Comparison of ENCODE assay signal across 12 cellular contexts in the genomic region with DNA sequence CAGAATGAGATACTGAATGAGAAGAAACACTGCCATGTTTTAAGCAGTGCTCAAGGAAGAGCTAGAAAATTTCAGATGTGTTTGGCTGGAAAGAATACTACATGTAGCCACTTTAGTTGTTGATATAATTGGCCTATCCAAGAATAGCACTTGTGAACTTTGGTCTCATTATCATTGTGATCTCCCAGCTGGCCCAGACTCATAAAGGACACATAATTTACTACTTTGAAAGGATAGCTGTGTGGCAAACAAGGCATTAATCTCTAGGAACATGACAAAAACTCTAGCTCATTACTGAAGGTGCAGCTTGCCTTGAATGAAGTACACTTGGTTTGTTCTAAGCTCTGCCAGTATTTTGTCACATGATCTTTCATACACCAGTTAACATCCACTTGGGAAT.
DNase-seq lines count a peak whose midpoint lies in the region; ATAC-seq and TF ChIP-seq lines count a peak whose summit lies in the region.
"Had no signal": no experiment of that assay in that cellular context is flagged by ENCODE, and none has a peak within 500 bp of the region (broad histone marks: within the 10 kb centered on the region; RNA-seq: fewer than 3 reads in every experiment).

No MANE protein-coding gene starts in this region.

- no peak overlapping the region for H3K27ac ChIP-seq in HEK293 (ENCODE audit: extremely low read depth, low read depth, low read length)
- H3K27ac ChIP-seq: ovary had no signal

- no peak for ATAC-seq in WTC11

- H3K36me3 Mint-ChIP-seq in WTC11, result no peaks in the 10 kb centered on the region; the same call in 1 of the 2 replicates

- no peak overlapping the region for H3K27ac Mint-ChIP-seq in WTC11
- H3K27ac Mint-ChIP-seq: activated CD4-positive, alpha-beta memory T cell treated with anti-CD3 and anti-CD28 coated beads, Interleukin-2, amount 10 ng/mL, durations not matched to agents 7 days and 5 days; stimulated activated naive CD8-positive, alpha-beta T cell treated with anti-CD3 and anti-CD28 coated beads, Interleukin-15, Interleukin-2, amounts not matched to agents 100 ng/mL and 50 ng/mL, for 24 hours had no signal

- H3K4me3 Mint-ChIP-seq in WTC11, result no peak overlapping the region
- H3K4me3 Mint-ChIP-seq: activated CD4-positive, alpha-beta memory T cell treated with anti-CD3 and anti-CD28 coated beads, Interleukin-2, amount 10 ng/mL, durations not matched to agents 7 days and 5 days; stimulated activated naive CD8-positive, alpha-beta T cell treated with anti-CD3 and anti-CD28 coated beads, Interleukin-15, Interleukin-2, amounts not matched to agents 100 ng/mL and 50 ng/mL, for 24 hours had no signal

- peaks cover 15% of the 10 kb centered on the region for H3K9me3 Mint-ChIP-seq in WTC11
- H3K9me3 Mint-ChIP-seq: stimulated activated naive CD8-positive, alpha-beta T cell treated with anti-CD3 and anti-CD28 coated beads, Interleukin-15, Interleukin-2, amounts not matched to agents 100 ng/mL and 50 ng/mL, for 24 hours had no signal

- H3K27me3 Mint-ChIP-seq in WTC11 (ENCODE audit: low read depth), result peaks cover 8% of the 10 kb centered on the region; the same call in 1 of the 2 replicates
- H3K27me3 Mint-ChIP-seq: activated CD4-positive, alpha-beta memory T cell treated with anti-CD3 and anti-CD28 coated beads, Interleukin-2, amount 10 ng/mL, durations not matched to agents 7 days and 5 days; stimulated activated naive CD8-positive, alpha-beta T cell treated with anti-CD3 and anti-CD28 coated beads, Interleukin-15, Interleukin-2, amounts not matched to agents 100 ng/mL and 50 ng/mL, for 24 hours had no signal

- POLR2A ChIA-PET in HEK293 (lab: Yijun Ruan, JAX), result no interaction called here
- POLR2A ChIA-PET in WTC11 (lab: Charles Lee), result no interaction called here

- no peaks in the 10 kb centered on the region for H3K9me3 ChIP-seq in HEK293 (ENCODE audit: control insufficient read depth, insufficient read depth, low read depth, low read length)
- H3K9me3 ChIP-seq: BE2C, ovary had no signal

- no peaks in the 10 kb centered on the region for H3K36me3 ChIP-seq in HEK293 (ENCODE audit: control insufficient read depth in 2 of 2, insufficient read depth in 1 of 2, low read length in 2 of 2)
- H3K36me3 ChIP-seq: BE2C, ovary had no signal

- H3K4me1 Mint-ChIP-seq in WTC11, result peaks cover 16% of the 10 kb centered on the region
- H3K4me1 Mint-ChIP-seq: activated CD4-positive, alpha-beta memory T cell treated with anti-CD3 and anti-CD28 coated beads, Interleukin-2, amount 10 ng/mL, durations not matched to agents 7 days and 5 days had no signal

- H3K4me1 ChIP-seq in HEK293 (ENCODE audit: control insufficient read depth, insufficient read depth, low read length), result no peaks in the 10 kb centered on the region

- TF ChIP-seq CTCF in HEK293 (tag by site-specific recombination; IDR thresholded peaks at IDR 0.05) (no peak), WTC11 (IDR thresholded peaks at IDR 0.05) (no peak)

- DNase-seq in NCI-H1436 (lab: John Stamatoyannopoulos, UW) (peak; percentile 61), NCI-H774 (lab: John Stamatoyannopoulos, UW) (peak; percentile 60), myocyte (ENCODE audit: low read depth) (peak; percentile 23), WTC11 (ENCODE audit: low spot score) (no peak), RPMI8226 (no peak), ecto neural progenitor cell (ENCODE audit: low spot score) (no peak)
- DNase-seq: activated CD4-positive, alpha-beta memory T cell treated with anti-CD3 and anti-CD28 coated beads, Interleukin-2, amount 10 ng/mL, durations not matched to agents 7 days and 5 days; amygdala; BE2C; ovary had no signal

- CTCF ChIA-PET in HEK293 (lab: Yijun Ruan, JAX), result interaction anchor here (0.7 kb wide), 1 partner anchor 196 kb away, joined by 4 read pairs; no protein-coding TSS in a partner anchor
- CTCF ChIA-PET in WTC11 (lab: Charles Lee), result no interaction called here

- H3K4me3 ChIP-seq in HEK293 (ENCODE audit: low read depth, low read length), result no peak overlapping the region
- H3K4me3 ChIP-seq: ovary had no signal

TF ChIP-seq in HEK293, 187 proteins besides CTCF, POLR2A, EP300 and RAD21 (continues in another document):
- TF ChIP-seq OSR2 (tag by site-specific recombination; IDR thresholded peaks at IDR 0.05), result 0 out of 2 replicates have a peak, but pooled peaks have one; percentile 19
- TF ChIP-seq, protein P1, sequence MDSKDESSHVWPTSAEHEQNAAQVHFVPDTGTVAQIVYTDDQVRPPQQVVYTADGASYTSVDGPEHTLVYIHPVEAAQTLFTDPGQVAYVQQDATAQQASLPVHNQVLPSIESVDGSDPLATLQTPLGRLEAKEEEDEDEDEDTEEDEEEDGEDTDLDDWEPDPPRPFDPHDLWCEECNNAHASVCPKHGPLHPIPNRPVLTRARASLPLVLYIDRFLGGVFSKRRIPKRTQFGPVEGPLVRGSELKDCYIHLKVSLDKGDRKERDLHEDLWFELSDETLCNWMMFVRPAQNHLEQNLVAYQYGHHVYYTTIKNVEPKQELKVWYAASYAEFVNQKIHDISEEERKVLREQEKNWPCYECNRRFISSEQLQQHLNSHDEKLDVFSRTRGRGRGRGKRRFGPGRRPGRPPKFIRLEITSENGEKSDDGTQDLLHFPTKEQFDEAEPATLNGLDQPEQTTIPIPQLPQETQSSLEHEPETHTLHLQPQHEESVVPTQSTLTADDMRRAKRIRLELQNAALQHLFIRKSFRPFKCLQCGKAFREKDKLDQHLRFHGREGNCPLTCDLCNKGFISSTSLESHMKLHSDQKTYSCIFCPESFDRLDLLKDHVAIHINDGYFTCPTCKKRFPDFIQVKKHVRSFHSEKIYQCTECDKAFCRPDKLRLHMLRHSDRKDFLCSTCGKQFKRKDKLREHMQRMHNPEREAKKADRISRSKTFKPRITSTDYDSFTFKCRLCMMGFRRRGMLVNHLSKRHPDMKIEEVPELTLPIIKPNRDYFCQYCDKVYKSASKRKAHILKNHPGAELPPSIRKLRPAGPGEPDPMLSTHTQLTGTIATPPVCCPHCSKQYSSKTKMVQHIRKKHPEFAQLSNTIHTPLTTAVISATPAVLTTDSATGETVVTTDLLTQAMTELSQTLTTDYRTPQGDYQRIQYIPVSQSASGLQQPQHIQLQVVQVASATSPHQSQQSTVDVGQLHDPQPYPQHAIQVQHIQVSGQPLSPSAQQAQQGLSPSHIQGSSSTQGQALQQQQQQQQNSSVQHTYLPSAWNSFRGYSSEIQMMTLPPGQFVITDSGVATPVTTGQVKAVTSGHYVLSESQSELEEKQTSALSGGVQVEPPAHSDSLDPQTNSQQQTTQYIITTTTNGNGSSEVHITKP (tag by site-specific recombination; IDR thresholded peaks at IDR 0.05), result peak; percentile 70
- TF ChIP-seq, protein P2, sequence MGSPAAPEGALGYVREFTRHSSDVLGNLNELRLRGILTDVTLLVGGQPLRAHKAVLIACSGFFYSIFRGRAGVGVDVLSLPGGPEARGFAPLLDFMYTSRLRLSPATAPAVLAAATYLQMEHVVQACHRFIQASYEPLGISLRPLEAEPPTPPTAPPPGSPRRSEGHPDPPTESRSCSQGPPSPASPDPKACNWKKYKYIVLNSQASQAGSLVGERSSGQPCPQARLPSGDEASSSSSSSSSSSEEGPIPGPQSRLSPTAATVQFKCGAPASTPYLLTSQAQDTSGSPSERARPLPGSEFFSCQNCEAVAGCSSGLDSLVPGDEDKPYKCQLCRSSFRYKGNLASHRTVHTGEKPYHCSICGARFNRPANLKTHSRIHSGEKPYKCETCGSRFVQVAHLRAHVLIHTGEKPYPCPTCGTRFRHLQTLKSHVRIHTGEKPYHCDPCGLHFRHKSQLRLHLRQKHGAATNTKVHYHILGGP (tag by site-specific recombination; IDR thresholded peaks at IDR 0.05), result peak; percentile 74; the same call in 1 of the 2 replicates

TF ChIP-seq in WTC11, 78 proteins besides CTCF, POLR2A, EP300 and RAD21 (continues in another document):
- TF ChIP-seq, protein P3, sequence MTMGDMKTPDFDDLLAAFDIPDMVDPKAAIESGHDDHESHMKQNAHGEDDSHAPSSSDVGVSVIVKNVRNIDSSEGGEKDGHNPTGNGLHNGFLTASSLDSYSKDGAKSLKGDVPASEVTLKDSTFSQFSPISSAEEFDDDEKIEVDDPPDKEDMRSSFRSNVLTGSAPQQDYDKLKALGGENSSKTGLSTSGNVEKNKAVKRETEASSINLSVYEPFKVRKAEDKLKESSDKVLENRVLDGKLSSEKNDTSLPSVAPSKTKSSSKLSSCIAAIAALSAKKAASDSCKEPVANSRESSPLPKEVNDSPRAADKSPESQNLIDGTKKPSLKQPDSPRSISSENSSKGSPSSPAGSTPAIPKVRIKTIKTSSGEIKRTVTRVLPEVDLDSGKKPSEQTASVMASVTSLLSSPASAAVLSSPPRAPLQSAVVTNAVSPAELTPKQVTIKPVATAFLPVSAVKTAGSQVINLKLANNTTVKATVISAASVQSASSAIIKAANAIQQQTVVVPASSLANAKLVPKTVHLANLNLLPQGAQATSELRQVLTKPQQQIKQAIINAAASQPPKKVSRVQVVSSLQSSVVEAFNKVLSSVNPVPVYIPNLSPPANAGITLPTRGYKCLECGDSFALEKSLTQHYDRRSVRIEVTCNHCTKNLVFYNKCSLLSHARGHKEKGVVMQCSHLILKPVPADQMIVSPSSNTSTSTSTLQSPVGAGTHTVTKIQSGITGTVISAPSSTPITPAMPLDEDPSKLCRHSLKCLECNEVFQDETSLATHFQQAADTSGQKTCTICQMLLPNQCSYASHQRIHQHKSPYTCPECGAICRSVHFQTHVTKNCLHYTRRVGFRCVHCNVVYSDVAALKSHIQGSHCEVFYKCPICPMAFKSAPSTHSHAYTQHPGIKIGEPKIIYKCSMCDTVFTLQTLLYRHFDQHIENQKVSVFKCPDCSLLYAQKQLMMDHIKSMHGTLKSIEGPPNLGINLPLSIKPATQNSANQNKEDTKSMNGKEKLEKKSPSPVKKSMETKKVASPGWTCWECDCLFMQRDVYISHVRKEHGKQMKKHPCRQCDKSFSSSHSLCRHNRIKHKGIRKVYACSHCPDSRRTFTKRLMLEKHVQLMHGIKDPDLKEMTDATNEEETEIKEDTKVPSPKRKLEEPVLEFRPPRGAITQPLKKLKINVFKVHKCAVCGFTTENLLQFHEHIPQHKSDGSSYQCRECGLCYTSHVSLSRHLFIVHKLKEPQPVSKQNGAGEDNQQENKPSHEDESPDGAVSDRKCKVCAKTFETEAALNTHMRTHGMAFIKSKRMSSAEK (CRISPR knock-in tag; IDR thresholded peaks at IDR 0.05; ENCODE audit: borderline replicate concordance), result no peak
- TF ChIP-seq OVOL2 (CRISPR knock-in tag; IDR thresholded peaks at IDR 0.05; ENCODE audit: borderline replicate concordance) (no peak), GRHL2 (CRISPR knock-in tag; IDR thresholded peaks at IDR 0.05; ENCODE audit: insufficient replicate concordance, severe bottlenecking) (no peak)
- TF ChIP-seq, protein P4, sequence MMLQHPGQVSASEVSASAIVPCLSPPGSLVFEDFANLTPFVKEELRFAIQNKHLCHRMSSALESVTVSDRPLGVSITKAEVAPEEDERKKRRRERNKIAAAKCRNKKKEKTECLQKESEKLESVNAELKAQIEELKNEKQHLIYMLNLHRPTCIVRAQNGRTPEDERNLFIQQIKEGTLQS (CRISPR knock-in tag; conservative IDR thresholded peaks at IDR 0.05), result no peak

Comparison
In these comparisons a context has a peak if more than half of its experiments do, and no peak if none do; other contexts are left out.
1. DNase-seq: peak in NCI-H1436 (single experiment), NCI-H774 (single experiment) and myocyte (single experiment); none in WTC11 (single experiment), RPMI8226 (single experiment) and ecto neural progenitor cell (single experiment).